In the genomic region with DNA sequence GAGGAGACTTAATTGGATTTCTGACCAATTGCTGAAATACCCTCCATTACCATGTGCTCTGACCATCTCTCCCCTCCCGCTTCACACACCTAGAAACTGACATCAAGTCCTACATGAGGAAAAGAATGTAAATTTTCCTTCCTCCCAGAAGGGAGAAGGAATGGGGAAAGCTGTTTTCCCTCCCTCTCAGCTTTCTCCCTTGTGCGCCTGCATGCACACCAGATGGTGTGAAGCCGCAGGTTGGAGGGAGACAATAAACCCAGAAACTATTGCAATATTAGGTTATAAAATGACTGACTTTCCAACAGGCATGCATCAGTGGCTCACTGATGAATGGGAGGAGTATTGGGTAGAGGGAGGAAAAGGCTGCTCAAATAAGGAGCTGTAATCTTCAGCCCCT, we compare ENCODE assay signal across 21 cellular contexts.
"Had no signal": no experiment of that assay in that cellular context is flagged by ENCODE, and none has a peak within 500 bp of the region (broad histone marks: within the 10 kb centered on the region; RNA-seq: fewer than 3 reads in every experiment).

No MANE protein-coding gene starts in this region.

- H3K4me3 ChIP-seq: hepatocyte, lower lobe of right lung, sigmoid colon, smooth muscle cell, testis, vagina had no signal

- H3K27me3 Mint-ChIP-seq: activated naive CD8-positive, alpha-beta T cell; stimulated activated memory B cell treated with anti-CD40 and anti-IgM and Interleukin-4, amounts not matched to agents 10 μg/mL and 1 μg/mL and 100 μg/mL, for 72 hours; type B pancreatic cell had no signal

- H3K27ac Mint-ChIP-seq: activated CD8-positive, alpha-beta T cell treated with anti-CD3 and anti-CD28 coated beads, Interleukin-2, amount 10 ng/mL, durations not matched to agents 7 days and 5 days; activated naive CD8-positive, alpha-beta T cell; immature natural killer cell; naive thymus-derived CD4-positive, alpha-beta T cell; stimulated activated memory B cell treated with anti-CD40 and anti-IgM and Interleukin-4, amounts not matched to agents 10 μg/mL and 1 μg/mL and 100 μg/mL, for 72 hours; type B pancreatic cell had no signal

- H3K27ac ChIP-seq: foreskin keratinocyte, lower lobe of right lung, testis, vagina, VCaP had no signal

- H3K36me3 ChIP-seq: lower lobe of right lung, sigmoid colon, vagina had no signal

- H3K36me3 Mint-ChIP-seq: activated naive CD8-positive, alpha-beta T cell; immature natural killer cell; stimulated activated memory B cell treated with anti-CD40 and anti-IgM and Interleukin-4, amounts not matched to agents 10 μg/mL and 1 μg/mL and 100 μg/mL, for 72 hours had no signal

- H3K27me3 ChIP-seq: foreskin keratinocyte, hepatocyte, sigmoid colon, testis, vagina had no signal

- DNase-seq: activated CD4-positive, alpha-beta T cell treated with anti-CD3 and anti-CD28 coated beads, Interleukin-2, amount 50 U/mL, for 1 hour; activated CD4-positive, CD25-positive, alpha-beta regulatory T cell treated with anti-CD3 and anti-CD28 coated beads, Interleukin-2, amount 50 U/mL, for 72 hours; activated CD8-positive, alpha-beta T cell treated with anti-CD3 and anti-CD28 coated beads, Interleukin-2, amount 10 ng/mL, durations not matched to agents 7 days and 5 days; activated gamma-delta T cell treated with Interleukin-2 at 50 U/mL for 16 hours; activated T-cell treated with anti-CD3 and anti-CD28 coated beads, Interleukin-2, amount 50 U/mL, for 1 hour; amniotic stem cell; effector memory CD4-positive, alpha-beta T cell; foreskin keratinocyte; immature natural killer cell; lower lobe of right lung; naive thymus-derived CD4-positive, alpha-beta T cell; sigmoid colon; stimulated activated CD4-positive, alpha-beta T cell treated with anti-CD3 and anti-CD28 coated beads, Interleukin-15, amount 100 ng/mL, for 24 hours; testis had no signal

- H3K9me3 Mint-ChIP-seq: stimulated activated memory B cell treated with anti-CD40 and anti-IgM and Interleukin-4, amounts not matched to agents 10 μg/mL and 1 μg/mL and 100 μg/mL, for 72 hours had no signal

- H3K9me3 ChIP-seq: lower lobe of right lung, sigmoid colon, testis, vagina had no signal

- H3K4me3 Mint-ChIP-seq: activated CD8-positive, alpha-beta T cell treated with anti-CD3 and anti-CD28 coated beads, Interleukin-2, amount 10 ng/mL, durations not matched to agents 7 days and 5 days; activated naive CD8-positive, alpha-beta T cell; immature natural killer cell; naive thymus-derived CD4-positive, alpha-beta T cell; stimulated activated memory B cell treated with anti-CD40 and anti-IgM and Interleukin-4, amounts not matched to agents 10 μg/mL and 1 μg/mL and 100 μg/mL, for 72 hours; type B pancreatic cell had no signal

- H2AFZ ChIP-seq: hepatocyte had no signal

- H3K4me1 Mint-ChIP-seq: immature natural killer cell had no signal

- H3K4me2 ChIP-seq: hepatocyte had no signal

- ATAC-seq: activated CD8-positive, alpha-beta T cell treated with anti-CD3 and anti-CD28 coated beads, Interleukin-2, amount 10 ng/mL, durations not matched to agents 7 days and 5 days; foreskin keratinocyte; lower lobe of right lung; naive thymus-derived CD4-positive, alpha-beta T cell; stimulated activated memory B cell treated with anti-CD40 and anti-IgM and Interleukin-4, amounts not matched to agents 10 μg/mL and 1 μg/mL and 100 μg/mL, for 72 hours had no signal
